Comparison of ENCODE assay signal across 9 cellular contexts in the genomic region with DNA sequence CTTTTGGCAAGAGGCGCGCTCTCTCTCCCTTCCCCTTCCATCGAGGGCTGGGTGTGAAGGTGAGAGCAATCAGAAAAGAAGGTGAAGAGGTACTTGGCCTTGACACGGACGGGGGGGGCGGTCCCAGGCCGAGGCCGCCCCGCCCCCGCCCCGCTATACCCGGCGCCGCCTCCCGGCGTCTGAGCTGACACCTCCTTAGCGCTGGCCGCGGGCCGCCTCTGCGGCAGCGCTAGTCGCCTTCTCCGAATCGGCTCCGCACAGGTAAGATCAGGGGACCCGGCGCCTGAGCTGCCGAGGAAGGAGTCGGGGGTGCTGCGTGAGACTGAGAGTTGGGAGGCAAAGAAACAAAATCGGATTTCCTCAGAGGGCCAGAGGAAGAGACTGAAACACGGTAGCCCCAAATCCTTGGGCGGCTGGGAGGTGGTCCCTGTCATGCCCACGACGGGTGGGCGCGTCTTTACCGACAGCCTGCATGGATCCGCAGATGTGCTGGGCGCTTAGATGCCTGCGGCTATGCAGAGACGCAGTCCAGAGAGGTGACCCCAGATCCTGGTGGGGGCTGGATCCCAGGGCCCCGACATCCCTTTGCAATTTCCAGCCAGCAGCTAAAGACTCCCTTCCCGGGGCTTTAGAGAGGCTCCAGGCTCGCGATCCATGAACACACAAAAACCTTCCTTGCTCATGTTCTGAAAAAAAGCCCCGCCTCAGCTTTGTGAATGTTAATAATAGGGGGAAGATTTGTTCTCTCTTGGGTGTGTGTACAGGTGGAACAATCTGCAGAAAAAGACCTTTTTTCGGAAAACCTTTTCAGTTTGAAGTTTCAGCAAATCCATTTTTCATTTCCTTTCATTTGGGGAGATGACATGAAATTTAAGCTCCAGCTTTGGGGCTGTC. TPM values are rescaled to one million over a fixed set of nuclear protein-coding genes. Genes with fewer than 3 reads are reported as not detected.
DNase-seq lines count a peak whose midpoint lies in the region; ATAC-seq and TF ChIP-seq lines count a peak whose summit lies in the region.
"Had no signal": no experiment of that assay in that cellular context is flagged by ENCODE, and none has a peak within 500 bp of the region (broad histone marks: within the 10 kb centered on the region; RNA-seq: fewer than 3 reads in every experiment).

Gene ENTPD3 (plus strand): TSS at position 184 of the 894 bp plus-strand sequence. CDS start 874 bp downstream, outside the sequence.

- no peaks in the 10 kb centered on the region for H3K9me3 ChIP-seq in CD8-positive, alpha-beta T cell (ENCODE audit: low read length)
- H3K9me3 ChIP-seq in Peyer's patch (no peaks in the 10 kb centered on the region), spleen (no peaks in the 10 kb centered on the region)

- peaks cover 7% of the 10 kb centered on the region for H3K4me1 Mint-ChIP-seq in CD8-positive, alpha-beta T cell (ENCODE audit: low read depth)

- ATAC-seq in CD8-positive, alpha-beta T cell: peak; percentile 88
- ATAC-seq in GM19397 (IDR thresholded peaks at IDR 0.05; ENCODE audit: unreplicated experiment): no peak

- peaks cover 7% of the 10 kb centered on the region for H3K4me1 ChIP-seq in CD8-positive, alpha-beta T cell (ENCODE audit: insufficient read depth, low read length)
- peaks cover 0 to 7% (median 1%) of the 10 kb centered on the region in 4 donors for H3K4me1 ChIP-seq in Peyer's patch
- peaks cover 0 to 13% (median 8%) of the 10 kb centered on the region in 6 donors for H3K4me1 ChIP-seq in spleen

- no peak for TF ChIP-seq CTCF in CD8-positive, alpha-beta T cell (IDR thresholded peaks at IDR 0.05)
- TF ChIP-seq CTCF in Peyer's patch (IDR thresholded peaks at IDR 0.05) (no peak), astrocyte of the spinal cord (IDR thresholded peaks at IDR 0.05; ENCODE audit: low read depth, low read length) (no peak), spleen (IDR thresholded peaks at IDR 0.05 in 8 of 11, conservative IDR thresholded peaks at IDR 0.05 in 3 of 11) (no peak)

- intact Hi-C loops in CD8-positive, alpha-beta T cell (cut with DNase I, micrococcal nuclease): no loop called here
- intact Hi-C loops in spleen (cut with DNase I; ENCODE audit: low total_unique reads): no loop called here

- H3K27me3 ChIP-seq in CD8-positive, alpha-beta T cell (ENCODE audit: insufficient read depth, low read length): peaks cover 12% of the 10 kb centered on the region
- H3K27me3 ChIP-seq in Peyer's patch (no peaks in the 10 kb centered on the region), spleen (replicated peaks in 1 of 7) (peaks cover 0 to 28% (median 15%) of the 10 kb centered on the region in 7 donors)

- H3K9me3 Mint-ChIP-seq in CD8-positive, alpha-beta T cell: no peaks in the 10 kb centered on the region
- H3K9me3 Mint-ChIP-seq: dendritic cell treated with granulocyte-macrophage colony-stimulating factor and Interleukin-4, amounts not matched to agents 40 ng/mL and 50 ng/mL, for 4 days had no signal

- CTCF ChIA-PET in CD8-positive, alpha-beta T cell (lab: Charles Lee): interaction anchor here (1.1 kb wide), 1 partner anchor 45 kb away, joined by 3 read pairs; no protein-coding TSS in a partner anchor

- H3K36me3 ChIP-seq in CD8-positive, alpha-beta T cell (ENCODE audit: insufficient read depth, low read length): no peaks in the 10 kb centered on the region
- no peaks in the 10 kb centered on the region for H3K36me3 ChIP-seq in Peyer's patch
- no peaks in the 10 kb centered on the region for H3K36me3 ChIP-seq in spleen

- H3K27ac Mint-ChIP-seq in CD8-positive, alpha-beta T cell: no peak within 1 kb of the TSS
- H3K27ac Mint-ChIP-seq: dendritic cell treated with granulocyte-macrophage colony-stimulating factor and Interleukin-4, amounts not matched to agents 40 ng/mL and 50 ng/mL, for 4 days had no signal

- H3K4me3 Mint-ChIP-seq in CD8-positive, alpha-beta T cell: peak within 1 kb of the TSS; percentile 77
- H3K4me3 Mint-ChIP-seq: dendritic cell treated with granulocyte-macrophage colony-stimulating factor and Interleukin-4, amounts not matched to agents 40 ng/mL and 50 ng/mL, for 4 days had no signal

- peaks cover 38% of the 10 kb centered on the region for H3K27me3 Mint-ChIP-seq in CD8-positive, alpha-beta T cell (ENCODE audit: low read depth)

- H3K4me3 ChIP-seq in CD8-positive, alpha-beta T cell (ENCODE audit: low read depth, low read length): peak within 1 kb of the TSS; percentile 58
- H3K4me3 ChIP-seq in Peyer's patch (peak within 1 kb of the TSS in 3 of 4 donors; percentile 19 to 51 (median 38)), astrocyte of the spinal cord (ENCODE audit: low read depth, low read length) (peak within 1 kb of the TSS; percentile 39), iPS-11a (ENCODE audit: low read depth, low read length) (peak within 1 kb of the TSS; percentile 52), spleen (peak within 1 kb of the TSS in 7 of 8 donors; percentile 4 to 61 (median 21))

- WGBS in spleen, 5 donors: 9 to 12% (median 10%) methylated on average over 36 to 49 of the region's 49 CpGs

- TF ChIP-seq POLR2A in Peyer's patch (IDR thresholded peaks at IDR 0.05): no peak
- no peak for TF ChIP-seq POLR2A in spleen (IDR thresholded peaks at IDR 0.05)

- DNase-seq in CD8-positive, alpha-beta T cell: peak in 6 of 7 experiments; percentile 7 to 52 (median 27)
- peak in 2 of 3 donors; percentile 48 to 64 for DNase-seq in Peyer's patch
- DNase-seq in astrocyte of the spinal cord (ENCODE audit: low read depth, low spot score): no peak
- DNase-seq in spleen: peak; percentile 75
- no peak for DNase-seq in RPMI8226
- DNase-seq in GM19240 (ENCODE audit: insufficient read length, low spot score): no peak

- in situ Hi-C loops in astrocyte of the spinal cord (cut with HindIII; ENCODE audit: low sequenced_read_pairs): no loop called here

- no peak within 1 kb of the TSS for H3K27ac ChIP-seq in CD8-positive, alpha-beta T cell (ENCODE audit: low read depth, low read length)
- no peak within 1 kb of the TSS for H3K27ac ChIP-seq in Peyer's patch
- H3K27ac ChIP-seq in spleen: no peak within 1 kb of the TSS

- POLR2A ChIA-PET in CD8-positive, alpha-beta T cell (lab: Charles Lee): interaction anchor here (0.6 to 1.5 kb wide), 2 partner anchors 24 to 1479 kb away, joined by 3 read pairs; no protein-coding TSS in a partner anchor

- no peaks in the 10 kb centered on the region for H3K36me3 Mint-ChIP-seq in CD8-positive, alpha-beta T cell

RNA-seq across cellular contexts. Expression of gene ENTPD3, which starts in this region (rescaled TPM):
- not detected for total RNA-seq in CD8-positive, alpha-beta T cell
- total RNA-seq in Peyer's patch: 1 to 10 TPM in 1 of 4 donors, under 1 TPM in 2, not detected in 1; 0.53 to 1.2 (median 0.67) TPM
- 1 to 10 TPM; 1.6 to 4.8 (median 2.2) TPM for total RNA-seq in spleen
- polyA plus RNA-seq in spleen: under 1 TPM; 0.32 to 0.35 (median 0.33) TPM

Comparison
In these comparisons a context has a peak if more than half of its experiments do, and no peak if none do; other contexts are left out.
1. Peak in DNase-seq, ATAC-seq and H3K4me3 ChIP-seq in CD8-positive, alpha-beta T cell; RNA of the gene not detected or under 1 TPM.
2. DNase-seq: peak in Peyer's patch (2 of 3) and spleen (single experiment); none in astrocyte of the spinal cord (single experiment), RPMI8226 (single experiment) and GM19240 (single experiment).
3. Peak in every context shown above with its lines, with median percentiles within 50 percentile points of each other: H3K4me3 ChIP-seq.